Comparison of ENCODE assay signal across 19 cellular contexts in the genomic region with DNA sequence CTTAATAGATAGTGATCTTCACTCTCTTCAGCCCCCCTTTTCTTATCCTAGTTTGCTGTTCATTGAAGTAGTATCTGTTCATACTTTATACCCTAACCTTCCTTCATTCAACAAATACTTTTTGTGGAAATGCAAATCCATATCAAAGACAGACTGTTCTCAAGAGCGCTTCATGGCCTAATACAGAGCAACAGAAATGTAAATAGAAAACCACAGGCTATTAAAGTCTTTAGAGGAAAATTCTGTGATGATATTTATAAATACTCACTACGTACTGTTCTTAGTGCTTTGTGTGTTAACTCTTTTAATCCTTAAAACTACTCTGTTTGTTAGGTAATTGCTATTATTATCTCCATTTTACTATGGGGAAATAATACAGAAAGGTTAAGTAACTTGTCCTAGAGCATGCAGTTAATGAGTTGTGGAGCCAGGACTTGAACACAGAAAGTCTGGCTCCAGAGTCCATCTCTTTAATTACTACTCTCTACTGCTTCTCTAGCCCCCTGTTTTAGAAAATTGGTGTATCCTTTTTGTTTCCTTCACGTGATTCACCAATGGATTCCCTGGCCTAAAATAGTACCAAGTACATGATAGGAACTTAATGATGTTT. TPM values are rescaled to one million over a fixed set of nuclear protein-coding genes. Genes with fewer than 3 reads are reported as not detected.
A peak's percentile ranks its signal among the peaks of the same experiment; 100 is the strongest.
DNase-seq lines count a peak whose midpoint lies in the region; ATAC-seq, FAIRE-seq and TF ChIP-seq lines count a peak whose summit lies in the region.
"Had no signal": no experiment of that assay in that cellular context is flagged by ENCODE, and none has a peak within 500 bp of the region (broad histone marks: within the 10 kb centered on the region; RNA-seq: fewer than 3 reads in every experiment).

No MANE protein-coding gene starts in this region.

- DNase-seq in CD8-positive, alpha-beta T cell, result no peak
- DNase-seq in HL-60 (ENCODE audit: low read depth in 1 of 2, low spot score in 1 of 2) (no peak), GM12878 (ENCODE audit: low read depth, low spot score) (no peak), small intestine (no peak), GM13976 (ENCODE audit: low spot score) (no peak), trophoblast cell (no peak)
- DNase-seq: activated CD8-positive, alpha-beta T cell treated with anti-CD3 and anti-CD28 coated beads, Interleukin-2, amount 10 ng/mL, durations not matched to agents 7 days and 5 days; activated gamma-delta T cell treated with Interleukin-2 at 50 U/mL for 16 hours; brain microvascular endothelial cell; C1 segment of cervical spinal cord; DMS79; effector CD4-positive, alpha-beta T cell; mammary epithelial cell; NCI-H1105; SK-N-SH; spleen; stimulated activated naive CD8-positive, alpha-beta T cell treated with anti-CD3 and anti-CD28 coated beads, Interleukin-15, Interleukin-2, amounts not matched to agents 100 U/mL and 50 U/mL, for 24 hours had no signal

- in situ Hi-C loops in GM12878 (cut with MboI) (no loop called here), GM13976 (cut with MboI; ENCODE audit: low sequenced_read_pairs, unreplicated experiment) (no loop called here)

- WGBS in GM12878 (ENCODE audit: insufficient coverage, insufficient replicate concordance, low lambda C conversion rate, missing lambda C conversion rate), result 51% methylated on average over 3 of the region's 3 CpGs
- 74 to 87% (median 86%) methylated on average over 3 of the region's 3 CpGs for WGBS in small intestine, 3 donors
- no CpG with 5 or more reads among the region's 3 CpGs for WGBS in trophoblast cell (ENCODE audit: extremely low coverage, insufficient coverage, insufficient read length)

- no peak overlapping the region for H3K4me3 Mint-ChIP-seq in CD8-positive, alpha-beta T cell
- H3K4me3 Mint-ChIP-seq: activated CD8-positive, alpha-beta T cell treated with anti-CD3 and anti-CD28 coated beads, Interleukin-2, amount 10 ng/mL, durations not matched to agents 7 days and 5 days had no signal

- H3K9me2 ChIP-seq in neural cell (ENCODE audit: insufficient read depth, low read length), result no peaks in the 10 kb centered on the region
- H3K9me2 ChIP-seq: SK-N-SH had no signal

- SMC1A ChIA-PET in GM12878 (lab: Charles Lee; ENCODE audit: uncharacterized antibody, unreplicated experiment), result interaction anchor here (0.9 to 2.4 kb wide), 4 partner anchors 8 to 435 kb away, joined by 3 to 8 read pairs (median 4); no protein-coding TSS in a partner anchor

- ATAC-seq in CD8-positive, alpha-beta T cell, result no peak
- ATAC-seq in GM12878, result no peak
- ATAC-seq: activated CD8-positive, alpha-beta T cell treated with anti-CD3 and anti-CD28 coated beads, Interleukin-2, amount 10 ng/mL, durations not matched to agents 7 days and 5 days; HCT116; stimulated activated naive CD8-positive, alpha-beta T cell treated with anti-CD3 and anti-CD28 coated beads, Interleukin-15, Interleukin-2, amounts not matched to agents 100 U/mL and 50 U/mL, for 24 hours had no signal

- H3K27ac Mint-ChIP-seq in CD8-positive, alpha-beta T cell, result peak overlapping the region; percentile 50
- H3K27ac Mint-ChIP-seq: activated CD8-positive, alpha-beta T cell treated with anti-CD3 and anti-CD28 coated beads, Interleukin-2, amount 10 ng/mL, durations not matched to agents 7 days and 5 days had no signal

- no peak overlapping the region for H2BK12ac ChIP-seq in trophoblast cell (ENCODE audit: low read length)

- TF ChIP-seq POLR2A in GM12878 (IDR thresholded peaks at IDR 0.05; ENCODE audit: low read depth, low read length), result no peak

- no peak overlapping the region for H3K4me3 ChIP-seq in CD8-positive, alpha-beta T cell (ENCODE audit: low read depth, low read length)
- H3K4me3 ChIP-seq in HL-60 (replicated peaks; ENCODE audit: insufficient read depth, low read length) (peak overlapping the region; percentile 24), GM12878 (peak overlapping the region; percentile 30), neural cell (ENCODE audit: low read length) (peak overlapping the region; percentile 19), small intestine (ENCODE audit: low read depth in 1 of 2, low read length in 2 of 2) (no peak overlapping the region), trophoblast cell (ENCODE audit: low read depth, low read length) (no peak overlapping the region)
- H3K4me3 ChIP-seq: spleen had no signal

- TF ChIP-seq EP300 in GM12878 (IDR thresholded peaks at IDR 0.05; ENCODE audit: borderline replicate concordance in 1 of 2, control insufficient read depth in 1 of 2, low read depth in 2 of 2, low read length in 2 of 2) (no peak), neural cell (conservative IDR thresholded peaks at IDR 0.05; ENCODE audit: poor library complexity, severe bottlenecking) (no peak)

- no peaks in the 10 kb centered on the region for H3K27me3 Mint-ChIP-seq in CD8-positive, alpha-beta T cell (ENCODE audit: low read depth)

- H3K18ac ChIP-seq in trophoblast cell (ENCODE audit: low read length), result no peak overlapping the region

- H3K23ac ChIP-seq in trophoblast cell (ENCODE audit: low read length), result no peak overlapping the region

- H3K9me3 Mint-ChIP-seq in CD8-positive, alpha-beta T cell, result no peaks in the 10 kb centered on the region

- no peak overlapping the region for H3K9ac ChIP-seq in GM12878 (ENCODE audit: control insufficient read depth, insufficient read depth, low read length)
- H3K9ac ChIP-seq in neural cell (ENCODE audit: low read length), result no peak overlapping the region
- no peak overlapping the region for H3K9ac ChIP-seq in trophoblast cell (ENCODE audit: low read length)
- H3K9ac ChIP-seq: SK-N-SH had no signal

- H3K4me2 ChIP-seq in GM12878 (ENCODE audit: control insufficient read depth, insufficient read depth) (peak overlapping the region; percentile 93), neural cell (ENCODE audit: low read length) (peak overlapping the region; percentile 24), trophoblast cell (ENCODE audit: low read length) (no peak overlapping the region)
- H3K4me2 ChIP-seq: SK-N-SH had no signal

- no peak overlapping the region for H3K14ac ChIP-seq in trophoblast cell (ENCODE audit: low read length)

- RAD21 ChIA-PET in GM12878 (lab: Charles Lee; ENCODE audit: unreplicated experiment), result no interaction called here

- H4K20me1 ChIP-seq in GM12878 (ENCODE audit: control insufficient read depth, insufficient read depth), result no peaks in the 10 kb centered on the region
- no peaks in the 10 kb centered on the region for H4K20me1 ChIP-seq in neural cell (ENCODE audit: insufficient read depth)

- CTCF ChIA-PET in CD8-positive, alpha-beta T cell (lab: Charles Lee), result no interaction called here
- CTCF ChIA-PET in GM12878 (lab: Yijun Ruan, JAX), result interaction anchor here (0.8 kb wide), 1 partner anchor 10 kb away, joined by 3 read pairs; no protein-coding TSS in a partner anchor

- no peak overlapping the region for H2AFZ ChIP-seq in GM12878 (ENCODE audit: control insufficient read depth, low read depth, low read length)
- no peak overlapping the region for H2AFZ ChIP-seq in neural cell (ENCODE audit: low read depth, low read length)
- no peak overlapping the region for H2AFZ ChIP-seq in trophoblast cell (ENCODE audit: insufficient read depth, low read length, poor library complexity)

- peaks cover 56% of the 10 kb centered on the region for H3K4me1 Mint-ChIP-seq in CD8-positive, alpha-beta T cell (ENCODE audit: low read depth)

- H3K4ac ChIP-seq in trophoblast cell (ENCODE audit: low read depth, low read length), result no peak overlapping the region

- no peak overlapping the region for H2AK5ac ChIP-seq in trophoblast cell (ENCODE audit: low read length)

- peaks cover 19% of the 10 kb centered on the region for H3K4me1 ChIP-seq in CD8-positive, alpha-beta T cell (ENCODE audit: insufficient read depth, low read length)
- H3K4me1 ChIP-seq in GM12878 (ENCODE audit: control insufficient read depth, insufficient read depth, low read length), result peaks cover 6% of the 10 kb centered on the region
- peaks cover 2 to 8% of the 10 kb centered on the region in 2 donors for H3K4me1 ChIP-seq in small intestine (ENCODE audit: control insufficient read depth in 2 of 2, insufficient read depth in 1 of 2, low read depth in 1 of 2, low read length in 1 of 2)
- H3K4me1 ChIP-seq in trophoblast cell (ENCODE audit: control insufficient read depth in 1 of 2, insufficient read depth in 2 of 2, low read length in 2 of 2), result peaks cover 0 to 2% of the 10 kb centered on the region in 2 experiments

- H3K27me3 ChIP-seq in CD8-positive, alpha-beta T cell (ENCODE audit: insufficient read depth, low read length), result no peaks in the 10 kb centered on the region
- no peaks in the 10 kb centered on the region for H3K27me3 ChIP-seq in HL-60 (ENCODE audit: insufficient read depth, poor library complexity, severe bottlenecking)
- no peaks in the 10 kb centered on the region for H3K27me3 ChIP-seq in GM12878 (replicated peaks in 1 of 2; ENCODE audit: control insufficient read depth in 2 of 2, insufficient read depth in 2 of 2, low read length in 1 of 2)
- H3K27me3 ChIP-seq in neural cell (ENCODE audit: insufficient read depth, low read depth, low read length), result no peaks in the 10 kb centered on the region
- no peaks in the 10 kb centered on the region for H3K27me3 ChIP-seq in small intestine (ENCODE audit: control insufficient read depth in 2 of 2, insufficient read depth in 2 of 2, low read length in 2 of 2)
- peaks cover 2% of the 10 kb centered on the region for H3K27me3 ChIP-seq in trophoblast cell (ENCODE audit: insufficient read depth, low read length)
- H3K27me3 ChIP-seq: brain microvascular endothelial cell, spleen had no signal

- H3K79me2 ChIP-seq in GM12878 (ENCODE audit: control insufficient read depth, insufficient read depth, low read length), result peaks cover 68% of the 10 kb centered on the region
- peaks cover 51% of the 10 kb centered on the region for H3K79me2 ChIP-seq in neural cell (replicated peaks; ENCODE audit: insufficient read depth, low read length)
- peaks cover 7% of the 10 kb centered on the region for H3K79me2 ChIP-seq in trophoblast cell (ENCODE audit: control insufficient read depth, insufficient read depth, low read length, poor library complexity)

- TF ChIP-seq RAD21 in GM12878 (IDR thresholded peaks at IDR 0.05; ENCODE audit: insufficient read depth, low read depth, low read length) (no peak), neural cell (conservative IDR thresholded peaks at IDR 0.05) (no peak)

- POLR2A ChIA-PET in CD8-positive, alpha-beta T cell (lab: Charles Lee), result no interaction called here
- POLR2A ChIA-PET in GM12878 (lab: Charles Lee), result interaction anchor here (0.6 to 1.9 kb wide), 5 partner anchors 8 to 249 kb away, joined by 3 to 7 read pairs (median 4); no protein-coding TSS in a partner anchor

- peaks cover 13% of the 10 kb centered on the region for H3K36me3 ChIP-seq in CD8-positive, alpha-beta T cell (ENCODE audit: insufficient read depth, low read length)
- peaks cover 0 to 14% of the 10 kb centered on the region in 2 experiments; a peak in 1 of 4 replicates for H3K36me3 ChIP-seq in GM12878 (ENCODE audit: control insufficient read depth in 2 of 2, insufficient read depth in 2 of 2, low read length in 1 of 2)
- H3K36me3 ChIP-seq in neural cell (ENCODE audit: insufficient read depth, low read length), result peaks cover 13% of the 10 kb centered on the region
- H3K36me3 ChIP-seq in small intestine (ENCODE audit: control insufficient read depth in 2 of 2, insufficient read depth in 2 of 2, low read length in 2 of 2), result peaks cover 2 to 3% of the 10 kb centered on the region in 2 donors
- peaks cover 0 to 3% of the 10 kb centered on the region in 2 experiments for H3K36me3 ChIP-seq in trophoblast cell (ENCODE audit: control insufficient read depth in 1 of 2, insufficient read depth in 2 of 2, low read length in 2 of 2)

- TF ChIP-seq CTCF in CD8-positive, alpha-beta T cell (IDR thresholded peaks at IDR 0.05), result no peak
- TF ChIP-seq CTCF in HL-60 (IDR thresholded peaks at IDR 0.05; ENCODE audit: insufficient read depth, low read length) (no peak), GM12878 (IDR thresholded peaks at IDR 0.05 in 2 of 3, conservative IDR thresholded peaks at IDR 0.05 in 1 of 3; ENCODE audit: control insufficient read depth in 2 of 3, extremely low read depth in 1 of 3, insufficient read depth in 1 of 3, low read depth in 3 of 3, low read length in 3 of 3) (no peak), neural cell (IDR thresholded peaks at IDR 0.05; ENCODE audit: poor library complexity, severe bottlenecking) (no peak), GM13976 (IDR thresholded peaks at IDR 0.05; ENCODE audit: borderline replicate concordance, control extremely low read depth, extremely low read depth, insufficient read depth, missing control alignments) (no peak)

- no peaks in the 10 kb centered on the region for H3F3A ChIP-seq in neural cell (ENCODE audit: insufficient read depth, low read length, poor library complexity, severe bottlenecking)

- intact Hi-C loops in CD8-positive, alpha-beta T cell (cut with DNase I, micrococcal nuclease), result no loop called here
- intact Hi-C loops in GM12878 (cut with micrococcal nuclease; ENCODE audit: unreplicated experiment), result loop anchor here (5.0 kb wide), 1 partner anchor 271 kb away; no protein-coding TSS in a partner anchor

- H2BK5ac ChIP-seq in trophoblast cell (ENCODE audit: low read depth, low read length, poor library complexity), result no peak overlapping the region

- H3K27ac ChIP-seq in CD8-positive, alpha-beta T cell (ENCODE audit: low read depth, low read length), result no peak overlapping the region
- H3K27ac ChIP-seq in HL-60 (replicated peaks) (peak overlapping the region; percentile 88), GM12878 (ENCODE audit: control insufficient read depth, insufficient read depth) (peak overlapping the region; percentile 45; the same call in 1 of the 2 replicates), neural cell (ENCODE audit: low read length) (no peak overlapping the region), small intestine (ENCODE audit: low read depth in 1 of 2, low read length in 1 of 2) (no peak overlapping the region), trophoblast cell (ENCODE audit: low read depth, low read length) (no peak overlapping the region)
- H3K27ac ChIP-seq: brain microvascular endothelial cell had no signal

- BruUV-seq in GM12878 (replicated peaks; lab: Mats Ljungman, UMichigan), result no TSS peak

- H3K79me1 ChIP-seq in trophoblast cell (ENCODE audit: low read length), result peaks cover 9% of the 10 kb centered on the region

- H3K9me3 ChIP-seq in CD8-positive, alpha-beta T cell (ENCODE audit: low read length), result no peaks in the 10 kb centered on the region
- no peaks in the 10 kb centered on the region for H3K9me3 ChIP-seq in GM12878 (replicated peaks; ENCODE audit: control insufficient read depth, insufficient read depth, low read length)
- no peaks in the 10 kb centered on the region for H3K9me3 ChIP-seq in neural cell (ENCODE audit: low read length)
- no peaks in the 10 kb centered on the region for H3K9me3 ChIP-seq in small intestine (ENCODE audit: control insufficient read depth, low read depth)
- H3K9me3 ChIP-seq in trophoblast cell (ENCODE audit: insufficient read depth, low read depth, low read length), result no peaks in the 10 kb centered on the region
- H3K9me3 ChIP-seq: SK-N-SH, spleen had no signal

- FAIRE-seq in GM12878 (lab: Jason Lieb, UNC) (no peak), small intestine (lab: Jason Lieb, UNC) (no peak)

- no peak overlapping the region for H4K91ac ChIP-seq in trophoblast cell (ENCODE audit: low read depth, low read length)

- peaks cover 54% of the 10 kb centered on the region for H3K36me3 Mint-ChIP-seq in CD8-positive, alpha-beta T cell

- no peak overlapping the region for H4K8ac ChIP-seq in trophoblast cell (ENCODE audit: low read depth, low read length)

- no peak overlapping the region for H4K12ac ChIP-seq in trophoblast cell (ENCODE audit: low read depth, low read length)

- H2BK120ac ChIP-seq in trophoblast cell (ENCODE audit: insufficient read depth, low read length, poor library complexity), result no peak overlapping the region

RNA-seq across cellular contexts. Expression of a gene that starts 2.9 kb away (rescaled TPM):
- 10 to 100 TPM; 87.2 to 94.8 TPM for total RNA-seq in CD8-positive, alpha-beta T cell
- 286 and 299 TPM in 2 replicates for total RNA-seq in GM12878 (2013; cell fraction: nucleolus; rRNA removed)
- 315 and 377 TPM in 2 replicates for total RNA-seq in GM12878 (2014; rRNA removed)
- 300 and 303 TPM in 2 replicates for total RNA-seq in GM12878 (2014; rRNA removed; fragmentation: Illumina TruSeq; extraction: Trizol)
- 254 and 272 TPM in 2 replicates for total RNA-seq in GM12878 (2021)
- 200 TPM for polyA plus RNA-seq in GM12878 (2011; ENCODE audit: low read depth)
- 564 and 790 TPM in 2 replicates for polyA plus RNA-seq in GM12878 (2011; rRNA removed)
- polyA plus RNA-seq in GM12878 (2011; cell fraction: cytosol; rRNA removed), result 326 and 377 TPM in 2 replicates
- 225 and 226 TPM in 2 replicates for polyA plus RNA-seq in GM12878 (2011; cell fraction: nucleus; rRNA removed)
- polyA plus RNA-seq in GM12878 (2012), result 230 and 235 TPM in 2 replicates
- polyA plus RNA-seq in GM12878 (2014; fragmentation: Illumina TruSeq; extraction: Trizol), result 291 and 330 TPM in 2 replicates
- 1,000 to 10,000 TPM; 1,221 to 1,581 TPM for polyA plus RNA-seq in GM12878 (2014; fragmentation: Nextera tagmentation; extraction: Ambion mirVana)
- polyA plus RNA-seq in GM12878 (2014; rRNA removed), result 237 and 271 TPM in 2 replicates
- 100 to 1,000 TPM; 697 to 775 TPM for polyA plus RNA-seq in GM12878 (2016; fragmentation: Nextera tagmentation; extraction: Ambion mirVana)
- 236 and 255 TPM in 2 replicates for polyA minus RNA-seq in GM12878 (2011; rRNA and poly(A)+ RNA removed)
- 74.6 and 83.7 TPM in 2 replicates for polyA minus RNA-seq in GM12878 (2011; cell fraction: cytosol; rRNA and poly(A)+ RNA removed)
- 107 and 128 TPM in 2 replicates for polyA minus RNA-seq in GM12878 (2011; cell fraction: nucleus; rRNA and poly(A)+ RNA removed)
- 461 and 511 TPM in 2 replicates for polyA plus RNA-seq in neural cell
- polyA minus RNA-seq in neural cell, result 206 and 223 TPM in 2 replicates
- polyA plus RNA-seq in small intestine, result 100 to 1,000 TPM; 237 to 401 (median 248) TPM
- 154 and 165 TPM in 2 replicates for polyA plus RNA-seq in trophoblast cell (2013)

RNA-seq across cellular contexts. Expression of a gene that starts 3.4 kb away (rescaled TPM):
- total RNA-seq in CD8-positive, alpha-beta T cell, result 10 to 100 TPM in 1 of 2 experiments, 1 to 10 TPM in 1; 9.6 to 11.9 TPM
- 106 and 107 TPM in 2 replicates for total RNA-seq in GM12878 (2013; cell fraction: nucleolus; rRNA removed)
- total RNA-seq in GM12878 (2014; rRNA removed) (7.9 TPM in 2 replicates), GM12878 (2014; rRNA removed; fragmentation: Illumina TruSeq; extraction: Trizol) (6.6 and 8.6 TPM in 2 replicates), GM12878 (2021) (4.6 and 6.6 TPM in 2 replicates)
- polyA plus RNA-seq in GM12878 (2011; ENCODE audit: low read depth), result 3.4 TPM
- polyA plus RNA-seq in GM12878 (2011; rRNA removed) (7.5 and 9.3 TPM in 2 replicates), GM12878 (2014; fragmentation: Illumina TruSeq; extraction: Trizol) (3.2 and 4.7 TPM in 2 replicates), GM12878 (2014; fragmentation: Nextera tagmentation; extraction: Ambion mirVana) (1 to 10 TPM; 2.1 to 2.7 TPM), GM12878 (2014; rRNA removed) (3.6 and 3.8 TPM in 2 replicates), GM12878 (2016; fragmentation: Nextera tagmentation; extraction: Ambion mirVana) (1 to 10 TPM; 4.0 to 5.1 TPM), neural cell (5.8 and 8.9 TPM in 2 replicates), small intestine (1 to 10 TPM; 1.1 to 1.6 (median 1.4) TPM)
- 4.6 and 5.1 TPM in 2 replicates for polyA plus RNA-seq in GM12878 (2011; cell fraction: cytosol; rRNA removed)
- 10.8 and 12.6 TPM in 2 replicates for polyA plus RNA-seq in GM12878 (2011; cell fraction: nucleus; rRNA removed)
- polyA plus RNA-seq in GM12878 (2012), result 3.6 and 4.6 TPM in 2 replicates
- polyA minus RNA-seq in GM12878 (2011; rRNA and poly(A)+ RNA removed), result 27.4 and 32.5 TPM in 2 replicates
- 4.0 and 9.1 TPM in 2 replicates for polyA minus RNA-seq in GM12878 (2011; cell fraction: cytosol; rRNA and poly(A)+ RNA removed)
- 54.0 and 86.0 TPM in 2 replicates for polyA minus RNA-seq in GM12878 (2011; cell fraction: nucleus; rRNA and poly(A)+ RNA removed)
- polyA minus RNA-seq in neural cell, result 26.0 and 26.3 TPM in 2 replicates
- 3.1 TPM in 2 replicates for polyA plus RNA-seq in trophoblast cell (2013)

Comparison
In these comparisons a context has a peak if more than half of its experiments do, and no peak if none do; other contexts are left out.
1. H3K27ac ChIP-seq: peak in HL-60 (single experiment) and GM12878 (single experiment); none in CD8-positive, alpha-beta T cell (single experiment), neural cell (single experiment), small intestine (0 of 2) and trophoblast cell (single experiment).
2. H3K4me3 ChIP-seq: peak in HL-60 (single experiment), GM12878 (single experiment) and neural cell (single experiment); none in CD8-positive, alpha-beta T cell (single experiment), small intestine (0 of 2) and trophoblast cell (single experiment).